In the genomic region with DNA sequence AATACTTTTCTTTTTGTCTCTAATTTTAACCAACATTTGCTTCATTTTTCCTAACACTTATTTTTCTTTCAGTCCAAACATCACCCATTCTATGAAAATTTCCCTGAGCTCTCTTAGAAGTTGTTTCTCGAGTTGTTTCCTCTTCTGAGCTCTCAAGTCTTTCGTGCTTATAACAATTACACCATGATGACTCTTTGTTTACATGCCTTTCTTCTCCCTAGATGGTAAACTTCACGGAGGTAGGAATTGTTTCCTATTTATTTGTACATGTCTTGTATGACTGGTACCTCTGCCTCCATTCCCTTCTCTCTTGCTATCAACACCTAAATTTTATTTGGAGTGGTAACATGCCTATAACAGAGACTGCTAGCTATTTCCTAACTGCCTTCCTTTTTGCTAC, we compare ENCODE assay signal across 1 cellular context.
TF ChIP-seq lines count a peak whose summit lies in the region.

No MANE protein-coding gene starts in this region.

TF ChIP-seq in IMR-90, 13 proteins besides CTCF, POLR2A, EP300 and RAD21:
- no peak for TF ChIP-seq MXI1 (IDR thresholded peaks at IDR 0.05; ENCODE audit: borderline replicate concordance, low read depth, low read length)
